31 cellular contexts compared by ENCODE assay signal in the genomic region with DNA sequence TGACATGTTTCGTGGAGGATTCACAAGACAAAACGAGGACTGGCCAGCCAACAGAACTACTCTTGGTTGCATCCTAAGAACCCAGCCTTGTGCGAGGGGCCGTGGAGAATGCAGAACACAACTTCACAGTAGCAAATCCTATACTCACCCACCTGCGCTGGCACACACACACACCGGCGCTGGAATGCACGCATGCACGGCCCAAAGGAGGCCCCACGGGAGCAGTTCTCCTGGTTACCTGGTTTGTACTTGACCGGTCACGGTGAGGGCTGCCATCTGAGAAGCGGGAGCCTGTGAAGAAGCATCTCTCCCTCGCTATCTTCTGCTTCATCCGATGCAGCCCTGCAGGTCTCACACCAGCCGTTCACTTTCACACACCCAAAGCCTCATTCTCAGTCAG.
"Had no signal": no experiment of that assay in that cellular context is flagged by ENCODE, and none has a peak within 500 bp of the region (broad histone marks: within the 10 kb centered on the region; RNA-seq: fewer than 3 reads in every experiment).

No MANE protein-coding gene starts in this region.

- H3K4me3 ChIP-seq: neural progenitor cell, ovary, psoas muscle, right lobe of liver, sigmoid colon, smooth muscle cell, spleen, thoracic aorta, tibial artery, transverse colon, upper lobe of right lung, uterus had no signal

- ATAC-seq: naive thymus-derived CD4-positive, alpha-beta T cell; natural killer cell; psoas muscle; right cardiac atrium; right lobe of liver; stimulated activated memory B cell treated with anti-CD40 and anti-IgM and Interleukin-4, amounts not matched to agents 10 μg/mL and 1 μg/mL and 100 μg/mL, for 72 hours; stimulated activated naive CD8-positive, alpha-beta T cell treated with anti-CD3 and anti-CD28 coated beads, Interleukin-15, amount 100 ng/mL, for 72 hours; stimulated activated naive CD8-positive, alpha-beta T cell treated with anti-CD3 and anti-CD28 coated beads, Interleukin-15, Interleukin-2, amounts not matched to agents 100 U/mL and 50 U/mL, for 24 hours; upper lobe of right lung had no signal

- H3K27ac ChIP-seq: neural progenitor cell, neutrophil, ovary, parathyroid adenoma, psoas muscle, right lobe of liver, sigmoid colon, spleen, thoracic aorta, tibial artery, transverse colon, upper lobe of right lung, uterus had no signal

- H3K4me3 Mint-ChIP-seq: naive thymus-derived CD4-positive, alpha-beta T cell; natural killer cell; nephron; neural progenitor cell; stimulated activated memory B cell treated with anti-CD40 and anti-IgM and Interleukin-4, amounts not matched to agents 10 μg/mL and 1 μg/mL and 100 μg/mL, for 72 hours; stimulated activated naive CD8-positive, alpha-beta T cell treated with anti-CD3 and anti-CD28 coated beads, Interleukin-15, amount 100 ng/mL, for 72 hours; type B pancreatic cell had no signal

- H3K36me3 Mint-ChIP-seq: natural killer cell had no signal

- H3K27ac Mint-ChIP-seq: naive thymus-derived CD4-positive, alpha-beta T cell; natural killer cell; nephron; stimulated activated memory B cell treated with anti-CD40 and anti-IgM and Interleukin-4, amounts not matched to agents 10 μg/mL and 1 μg/mL and 100 μg/mL, for 72 hours; stimulated activated naive CD8-positive, alpha-beta T cell treated with anti-CD3 and anti-CD28 coated beads, Interleukin-15, amount 100 ng/mL, for 72 hours; type B pancreatic cell had no signal

- H3K9me3 ChIP-seq: neutrophil, ovary, psoas muscle, right lobe of liver, sigmoid colon, spleen, thoracic aorta, tibial artery, transverse colon, upper lobe of right lung, uterus had no signal

- H3K36me3 ChIP-seq: neural progenitor cell, neutrophil, ovary, transverse colon, uterus had no signal

- H3K4me1 ChIP-seq: parathyroid adenoma, psoas muscle, right lobe of liver, sigmoid colon, spleen, tibial artery, transverse colon, upper lobe of right lung, uterus had no signal

- H3K9ac ChIP-seq: neural progenitor cell, parathyroid adenoma had no signal

- H2AFZ ChIP-seq: neural progenitor cell, parathyroid adenoma had no signal

- H3K9me3 Mint-ChIP-seq: naive thymus-derived CD4-positive, alpha-beta T cell; natural killer cell; nephron; neural progenitor cell; stimulated activated memory B cell treated with anti-CD40 and anti-IgM and Interleukin-4, amounts not matched to agents 10 μg/mL and 1 μg/mL and 100 μg/mL, for 72 hours; stimulated activated naive CD8-positive, alpha-beta T cell treated with anti-CD3 and anti-CD28 coated beads, Interleukin-15, amount 100 ng/mL, for 72 hours; type B pancreatic cell had no signal

- DNase-seq: naive thymus-derived CD4-positive, alpha-beta T cell; natural killer cell; occipital lobe; ovary; posterior cingulate gyrus; psoas muscle; right cardiac atrium; right lobe of liver; sigmoid colon; spleen; stimulated activated CD4-positive, alpha-beta T cell treated with anti-CD3 and anti-CD28 coated beads, Interleukin-12 subunit alpha, Interleukin-12 subunit beta, amount 100 ng/mL, for 4 hours; stimulated activated CD4-positive, alpha-beta T cell treated with anti-CD3 and anti-CD28 coated beads, Interleukin-1b, Interleukin-23, amount 100 ng/mL, for 48 hours; stimulated activated CD4-positive, alpha-beta T cell treated with anti-CD3 and anti-CD28 coated beads, Interleukin-4, amount 100 ng/mL, for 1 hour; stimulated activated CD4-positive, alpha-beta T cell treated with anti-CD3 and anti-CD28 coated beads, Interleukin-4, amount 100 ng/mL, for 4 hours; stimulated activated CD8-positive, alpha-beta memory T cell treated with anti-CD3 and anti-CD28 coated beads, Interleukin-4, amount 100 ng/mL, for 48 hours; stimulated activated naive CD4-positive, alpha-beta T cell; stimulated activated naive CD8-positive, alpha-beta T cell treated with anti-CD3 and anti-CD28 coated beads, Interleukin-15, amount 100 ng/mL, for 72 hours; stimulated activated naive CD8-positive, alpha-beta T cell treated with anti-CD3 and anti-CD28 coated beads, Interleukin-15, Interleukin-2, amounts not matched to agents 100 U/mL and 50 U/mL, for 24 hours; tibial artery; transverse colon; upper lobe of right lung; uterus had no signal

- H3K27me3 ChIP-seq: neural progenitor cell, neutrophil, ovary, right lobe of liver, sigmoid colon, spleen, tibial artery, transverse colon, upper lobe of right lung, uterus had no signal

- H3K4me2 ChIP-seq: neural progenitor cell, smooth muscle cell had no signal

- H3K4me1 Mint-ChIP-seq: naive thymus-derived CD4-positive, alpha-beta T cell; natural killer cell; nephron; stimulated activated memory B cell treated with anti-CD40 and anti-IgM and Interleukin-4, amounts not matched to agents 10 μg/mL and 1 μg/mL and 100 μg/mL, for 72 hours; stimulated activated naive CD8-positive, alpha-beta T cell treated with anti-CD3 and anti-CD28 coated beads, Interleukin-15, amount 100 ng/mL, for 72 hours had no signal

- H3K27me3 Mint-ChIP-seq: naive thymus-derived CD4-positive, alpha-beta T cell; progenitor cell of endocrine pancreas; stimulated activated memory B cell treated with anti-CD40 and anti-IgM and Interleukin-4, amounts not matched to agents 10 μg/mL and 1 μg/mL and 100 μg/mL, for 72 hours; stimulated activated naive CD8-positive, alpha-beta T cell treated with anti-CD3 and anti-CD28 coated beads, Interleukin-15, amount 100 ng/mL, for 72 hours; type B pancreatic cell had no signal
